In the genomic region with DNA sequence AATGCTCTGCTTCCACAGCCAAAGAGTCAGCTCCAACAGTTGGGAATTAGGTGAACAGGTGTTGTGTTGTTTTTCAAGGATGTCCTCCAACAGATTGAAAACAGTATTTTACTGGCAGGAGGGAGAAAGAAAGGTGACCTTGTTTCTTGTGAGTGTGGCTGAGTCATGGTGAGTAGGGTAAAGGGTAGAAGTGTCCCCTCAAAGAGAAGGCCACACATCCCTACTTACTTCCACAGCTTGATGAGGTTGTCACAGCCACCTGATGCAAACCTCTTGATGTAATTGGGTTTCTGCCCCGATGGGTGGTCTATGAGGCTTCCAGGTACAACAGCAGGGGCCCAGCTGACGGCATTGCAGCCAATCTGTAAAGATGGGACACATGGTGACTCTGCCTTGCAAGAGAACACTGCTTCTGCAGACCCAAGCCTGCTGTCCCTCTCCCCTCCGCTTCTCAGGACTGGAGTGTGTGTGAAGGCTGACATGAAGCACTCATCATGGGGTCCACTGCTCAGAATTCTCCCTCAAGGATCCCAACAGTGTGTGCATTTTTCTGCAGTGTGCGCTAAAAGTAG, we compare ENCODE assay signal across 16 cellular contexts. TPM values are rescaled to one million over a fixed set of nuclear protein-coding genes. Genes with fewer than 3 reads are reported as not detected.
"Had no signal": no experiment of that assay in that cellular context is flagged by ENCODE, and none has a peak within 500 bp of the region (broad histone marks: within the 10 kb centered on the region; RNA-seq: fewer than 3 reads in every experiment).

No MANE protein-coding gene starts in this region.

- H3K27me3 ChIP-seq: ascending aorta, gastroesophageal sphincter, left lung, testis had no signal

- H3K27ac ChIP-seq: ascending aorta, gastroesophageal sphincter, left lung, testis, VCaP had no signal

- DNase-seq: activated CD4-positive, alpha-beta T cell treated with anti-CD3 and anti-CD28 coated beads for 48 hours; activated CD8-positive, alpha-beta T cell treated with anti-CD3 and anti-CD28 coated beads, Interleukin-2, amount 10 ng/mL, durations not matched to agents 7 days and 5 days; left lung; mesendoderm; retina; stimulated activated CD4-positive, alpha-beta T cell treated with anti-CD3 and anti-CD28 coated beads, Interleukin-4, amount 100 ng/mL, for 1 hour; stimulated activated CD8-positive, alpha-beta memory T cell treated with anti-CD3 and anti-CD28 coated beads, Interleukin-4, amount 100 ng/mL, for 48 hours; stimulated activated naive CD8-positive, alpha-beta T cell treated with anti-CD3 and anti-CD28 coated beads, Interleukin-15, amount 100 ng/mL, for 72 hours; testis had no signal

- H3K9me3 ChIP-seq: ascending aorta, gastroesophageal sphincter, left lung, testis had no signal

- FAIRE-seq: bronchial epithelial cell, keratinocyte had no signal

- H3K4me1 Mint-ChIP-seq: stimulated activated naive CD8-positive, alpha-beta T cell treated with anti-CD3 and anti-CD28 coated beads, Interleukin-15, amount 100 ng/mL, for 72 hours had no signal

- H3K27me3 Mint-ChIP-seq: stimulated activated naive CD8-positive, alpha-beta T cell treated with anti-CD3 and anti-CD28 coated beads, Interleukin-15, amount 100 ng/mL, for 72 hours had no signal

- H3K4me1 ChIP-seq: ascending aorta, gastroesophageal sphincter, testis had no signal

- ATAC-seq: activated CD8-positive, alpha-beta T cell treated with anti-CD3 and anti-CD28 coated beads, Interleukin-2, amount 10 ng/mL, durations not matched to agents 7 days and 5 days; gastroesophageal sphincter; left lung had no signal

- H3K4me3 Mint-ChIP-seq: activated CD8-positive, alpha-beta T cell treated with anti-CD3 and anti-CD28 coated beads, Interleukin-2, amount 10 ng/mL, durations not matched to agents 7 days and 5 days; stimulated activated naive CD8-positive, alpha-beta T cell treated with anti-CD3 and anti-CD28 coated beads, Interleukin-15, amount 100 ng/mL, for 72 hours had no signal

- H3K4me3 ChIP-seq: ascending aorta, gastroesophageal sphincter, left lung, testis had no signal

- H3K27ac Mint-ChIP-seq: activated CD8-positive, alpha-beta T cell treated with anti-CD3 and anti-CD28 coated beads, Interleukin-2, amount 10 ng/mL, durations not matched to agents 7 days and 5 days had no signal

- H3K9me3 Mint-ChIP-seq: activated T-helper 2 cell treated with anti-CD3 and anti-CD28 coated beads, Interferon-gamma antibody, Interleukin-2, Interleukin-4, amounts not matched to agents 10 μg/mL and 5 μg/mL and 100 μg/mL, durations not matched to agents 14 hours and 24 hours and 36 hours; stimulated activated naive CD8-positive, alpha-beta T cell treated with anti-CD3 and anti-CD28 coated beads, Interleukin-15, amount 100 ng/mL, for 72 hours had no signal

RNA-seq across cellular contexts. Expression of a gene that starts 12.7 kb away (rescaled TPM):
- total RNA-seq: ascending aorta, bronchial epithelial cell, urinary bladder had no signal
- polyA plus RNA-seq: keratinocyte had no signal
